6 cellular contexts compared by ENCODE assay signal in the genomic region with DNA sequence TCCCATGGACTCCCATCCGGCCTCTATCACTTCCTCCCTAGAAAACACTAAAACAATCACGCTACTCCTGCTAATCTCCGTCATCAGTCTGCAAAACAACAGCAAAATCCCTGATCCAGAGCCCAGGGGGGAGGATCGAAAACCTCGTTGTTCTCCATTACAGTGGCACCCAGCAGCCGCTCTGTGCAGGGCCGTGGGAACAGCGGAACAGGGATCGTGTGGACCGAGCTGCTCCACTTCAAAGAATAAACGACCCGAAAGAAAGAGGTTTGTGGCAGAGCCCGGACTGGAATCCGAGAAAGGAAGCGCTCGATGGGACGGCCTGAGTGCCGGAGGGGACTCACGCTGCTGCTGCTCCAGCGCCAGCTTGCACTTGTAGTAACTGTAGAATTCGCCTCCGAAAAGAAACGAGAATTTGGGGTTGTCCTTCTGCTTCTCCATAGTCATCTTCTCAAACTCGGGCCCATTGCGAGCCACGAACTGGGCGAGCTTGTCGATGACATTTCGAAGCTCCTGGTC. TPM values are rescaled to one million over a fixed set of nuclear protein-coding genes. Genes with fewer than 3 reads are reported as not detected.
DNase-seq lines count a peak whose midpoint lies in the region; ATAC-seq and TF ChIP-seq lines count a peak whose summit lies in the region.

No MANE protein-coding gene starts in this region.

- H3K27me3 ChIP-seq in DND-41 (ENCODE audit: insufficient read depth, low read length, poor library complexity) (no peaks in the 10 kb centered on the region), HUES6 (ENCODE audit: control insufficient read depth, insufficient read depth, low read length) (no peaks in the 10 kb centered on the region)

- H3K27ac ChIP-seq in DND-41 (ENCODE audit: low read length) (peak overlapping the region; percentile 93), HUES6 (ENCODE audit: low read depth, low read length) (peak overlapping the region; percentile 97)

- peak overlapping the region; percentile 74 for H3K4me2 ChIP-seq in DND-41 (ENCODE audit: insufficient read depth, low read length)

- no peak for TF ChIP-seq CTCF in DND-41 (IDR thresholded peaks at IDR 0.05; ENCODE audit: borderline replicate concordance, extremely low read depth, low read length, poor library complexity, severe bottlenecking)
- no peak for TF ChIP-seq CTCF in retinal pigment epithelial cell (conservative IDR thresholded peaks at IDR 0.05; ENCODE audit: low read depth, low read length)
- TF ChIP-seq CTCF in GM10248 (IDR thresholded peaks at IDR 0.05; ENCODE audit: control extremely low read depth, extremely low read depth, low read depth, missing control alignments) = no peak

- H3K9me3 ChIP-seq in DND-41 (ENCODE audit: insufficient read depth, low read length, severe bottlenecking) (no peaks in the 10 kb centered on the region), HUES6 (ENCODE audit: control insufficient read depth, insufficient read depth, low read depth, low read length) (no peaks in the 10 kb centered on the region)

- ATAC-seq in DND-41 (ENCODE audit: insufficient read depth, low read depth) (peak; percentile 12; the same call in 1 of the 3 replicates), GM21381 (IDR thresholded peaks at IDR 0.05; ENCODE audit: unreplicated experiment) (no peak)

- H2AFZ ChIP-seq in DND-41 (ENCODE audit: low read depth, low read length) = peak overlapping the region; percentile 82; the same call in 1 of the 2 replicates

- POLR2A ChIA-PET in GM10248 (lab: Yijun Ruan, JAX) = no interaction called here

- peaks cover 82% of the 10 kb centered on the region for H3K79me2 ChIP-seq in DND-41 (ENCODE audit: insufficient read depth, low read length)

- H3K4me3 ChIP-seq in DND-41 (ENCODE audit: low read depth in 1 of 2, low read length in 2 of 2) (peak overlapping the region; percentile 85 to 97), HUES6 (ENCODE audit: low read depth, low read length) (peak overlapping the region; percentile 98), retinal pigment epithelial cell (ENCODE audit: low read length) (peak overlapping the region; percentile 90)

- DNase-seq in DND-41 (peak; percentile 40), dermis blood vessel endothelial cell (peak; percentile 55), retinal pigment epithelial cell (ENCODE audit: low read depth) (no peak), GM10248 (ENCODE audit: extremely low spot score) (no peak)

- H3K4me1 ChIP-seq in DND-41 (ENCODE audit: insufficient read depth, low read length) = peaks cover 49% of the 10 kb centered on the region
- H3K4me1 ChIP-seq in HUES6 (ENCODE audit: control insufficient read depth, insufficient read depth, low read length) = no peaks in the 10 kb centered on the region

- peak overlapping the region; percentile 86 for H3K9ac ChIP-seq in DND-41 (ENCODE audit: low read depth, low read length)
- H3K9ac ChIP-seq in HUES6 (ENCODE audit: low read length) = peak overlapping the region; percentile 93

- CTCF ChIA-PET in GM10248 (lab: Yijun Ruan, JAX) = interaction anchor here (1.9 kb wide), 1 partner anchor 15 kb away, joined by 4 read pairs; no protein-coding TSS in a partner anchor

- peaks cover 47% of the 10 kb centered on the region for H3K36me3 ChIP-seq in DND-41 (ENCODE audit: insufficient read depth, low read length)
- H3K36me3 ChIP-seq in HUES6 (ENCODE audit: control insufficient read depth, insufficient read depth, low read length) = peaks cover 42% of the 10 kb centered on the region

- peaks cover 46% of the 10 kb centered on the region for H4K20me1 ChIP-seq in DND-41 (ENCODE audit: insufficient read depth, low read length)

RNA-seq across cellular contexts. Expression of gene CHERP, which starts 0.7 kb away (rescaled TPM):
- 2.7 and 10.3 TPM in 2 replicates for total RNA-seq in dermis blood vessel endothelial cell

RNA-seq across cellular contexts. Expression of gene SLC35E1, which starts 30.6 kb away (rescaled TPM):
- 24.5 and 34.1 TPM in 2 replicates for total RNA-seq in dermis blood vessel endothelial cell

RNA-seq across cellular contexts. Expression of gene C19orf44, which starts 45.4 kb away (rescaled TPM):
- total RNA-seq in dermis blood vessel endothelial cell = 3.1 and 5.3 TPM in 2 replicates

RNA-seq across cellular contexts. Expression of gene CALR3, which starts 45.6 kb away (rescaled TPM):
- total RNA-seq in dermis blood vessel endothelial cell = not detected in 2 replicates

Comparison
In these comparisons a context has a peak if more than half of its experiments do, and no peak if none do; other contexts are left out.
1. DNase-seq: peak in DND-41 (single experiment) and dermis blood vessel endothelial cell (single experiment); none in retinal pigment epithelial cell (single experiment) and GM10248 (single experiment).
2. Peak in every context shown above with its lines, with median percentiles within 50 percentile points of each other: H3K4me3 ChIP-seq.